18 cellular contexts compared by ENCODE assay signal in the genomic region with DNA sequence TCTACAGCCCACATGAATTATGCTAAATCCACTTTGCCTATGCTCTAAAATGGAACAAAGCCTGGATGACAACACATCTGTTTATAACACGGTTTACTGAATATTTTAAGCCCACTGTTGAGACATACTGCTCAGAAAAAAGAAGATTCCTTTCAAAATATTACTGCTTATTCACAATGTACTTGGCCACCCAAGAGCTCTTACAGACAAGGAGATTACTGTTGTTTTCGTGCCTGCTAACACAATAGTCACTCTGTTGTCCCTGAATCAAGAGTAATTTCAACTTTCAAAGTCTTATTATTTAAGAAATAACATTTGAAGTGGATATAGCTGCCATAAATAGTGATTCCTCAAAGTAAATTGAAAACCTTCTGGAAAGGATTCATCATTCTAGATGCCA.
DNase-seq lines count a peak whose midpoint lies in the region; ATAC-seq and TF ChIP-seq lines count a peak whose summit lies in the region.
"Had no signal": no experiment of that assay in that cellular context is flagged by ENCODE, and none has a peak within 500 bp of the region (broad histone marks: within the 10 kb centered on the region; RNA-seq: fewer than 3 reads in every experiment).

No MANE protein-coding gene starts in this region.

- peak; percentile 77 for DNase-seq in COLO829 (ENCODE audit: low spot score)
- no peak for DNase-seq in T-helper 17 cell
- DNase-seq in foreskin melanocyte = peak; percentile 91
- DNase-seq in putamen (ENCODE audit: low spot score) = peak; percentile 33
- no peak for DNase-seq in lower leg skin (ENCODE audit: low spot score in 2 of 2)
- DNase-seq in natural killer cell treated with Interleukin-12 subunit alpha and Interleukin-12 subunit beta and Interleukin-15 and Interleukin-18, amount 100 ng/mL, for 72 hours (ENCODE audit: low spot score) = no peak
- no peak for DNase-seq in COLO668 (lab: John Stamatoyannopoulos, UW; ENCODE audit: unreplicated experiment)
- DNase-seq: AML-193; H7; KG1; NCI-H1092 treated with DMSO at 0.1 percent for 48 hours; NCI-H2029 treated with DMSO at 0.1 percent for 48 hours; NCI-H345; NCI-H524; NCI-H774; NK-92 treated with Interleukin-12 subunit alpha and Interleukin-12 subunit beta, amount 100 ng/mL, for 24 hours had no signal

- intact Hi-C loops in lower leg skin (cut with DNase I; ENCODE audit: low total_unique reads) = no loop called here

- peaks cover 23% of the 10 kb centered on the region for H3K4me1 Mint-ChIP-seq in T-helper 17 cell
- H3K4me1 Mint-ChIP-seq in natural killer cell treated with Interleukin-12 subunit alpha and Interleukin-12 subunit beta and Interleukin-15 and Interleukin-18, amount 100 ng/mL, for 72 hours (ENCODE audit: low read depth in 2 of 2) = peaks cover 35 to 37% of the 10 kb centered on the region in 2 donors

- no peaks in the 10 kb centered on the region for H3K9me3 ChIP-seq in T-helper 17 cell (ENCODE audit: control insufficient read depth, low read length, poor library complexity, severe bottlenecking)
- H3K9me3 ChIP-seq: SJSA1 had no signal

- ATAC-seq in T-helper 17 cell (no peak), GM18498 (IDR thresholded peaks at IDR 0.05; ENCODE audit: unreplicated experiment) (no peak)
- no peak for ATAC-seq in natural killer cell treated with Interleukin-12 subunit alpha and Interleukin-12 subunit beta and Interleukin-15 and Interleukin-18, amount 100 ng/mL, for 72 hours

- 77 to 84% methylated on average over 2 of the region's 2 CpGs for WGBS in lower leg skin, 2 donors

- H3K4me3 Mint-ChIP-seq in T-helper 17 cell = no peak overlapping the region
- no peak overlapping the region for H3K4me3 Mint-ChIP-seq in natural killer cell treated with Interleukin-12 subunit alpha and Interleukin-12 subunit beta and Interleukin-15 and Interleukin-18, amount 100 ng/mL, for 72 hours

- H3K36me3 Mint-ChIP-seq in T-helper 17 cell (ENCODE audit: low read depth) = peaks cover 3% of the 10 kb centered on the region
- peaks cover 4% of the 10 kb centered on the region for H3K36me3 Mint-ChIP-seq in natural killer cell treated with Interleukin-12 subunit alpha and Interleukin-12 subunit beta and Interleukin-15 and Interleukin-18, amount 100 ng/mL, for 72 hours

- no peak overlapping the region for H3K4me3 ChIP-seq in lower leg skin (ENCODE audit: low read depth, poor library complexity, severe bottlenecking)
- H3K4me3 ChIP-seq: SJSA1 had no signal

- no peak for TF ChIP-seq POLR2A in lower leg skin (IDR thresholded peaks at IDR 0.05)

- peak overlapping the region; percentile 11 for H3K27ac Mint-ChIP-seq in T-helper 17 cell
- no peak overlapping the region for H3K27ac Mint-ChIP-seq in natural killer cell treated with Interleukin-12 subunit alpha and Interleukin-12 subunit beta and Interleukin-15 and Interleukin-18, amount 100 ng/mL, for 72 hours

- H3K27me3 Mint-ChIP-seq in T-helper 17 cell = no peaks in the 10 kb centered on the region
- H3K27me3 Mint-ChIP-seq in natural killer cell treated with Interleukin-12 subunit alpha and Interleukin-12 subunit beta and Interleukin-15 and Interleukin-18, amount 100 ng/mL, for 72 hours = no peaks in the 10 kb centered on the region

- H3K9me3 Mint-ChIP-seq in natural killer cell treated with Interleukin-12 subunit alpha and Interleukin-12 subunit beta and Interleukin-15 and Interleukin-18, amount 100 ng/mL, for 72 hours = no peaks in the 10 kb centered on the region

- TF ChIP-seq CTCF in lower leg skin (IDR thresholded peaks at IDR 0.05) = no peak

Comparison
In these comparisons a context has a peak if more than half of its experiments do, and no peak if none do; other contexts are left out.
1. DNase-seq: peak in COLO829 (single experiment), foreskin melanocyte (single experiment) and putamen (single experiment); none in T-helper 17 cell (0 of 3), lower leg skin (0 of 2), natural killer cell treated with Interleukin-12 subunit alpha and Interleukin-12 subunit beta and Interleukin-15 and Interleukin-18, amount 100 ng/mL, for 72 hours (single experiment) and COLO668 (single experiment).